ENCODE assay signal across 1 cellular context in genomic region chr16:14658063-14658462, GRCh38.
TF ChIP-seq lines count a peak whose summit lies in the region.

No MANE protein-coding gene starts in this region.

TF ChIP-seq in HepG2, 621 proteins besides CTCF, POLR2A, EP300 and RAD21:
- TF ChIP-seq PREB (CRISPR knock-in tag; IDR thresholded peaks at IDR 0.05) (no peak), SKI (IDR thresholded peaks at IDR 0.05; ENCODE audit: partially characterized antibody) (no peak), ZKSCAN1 (IDR thresholded peaks at IDR 0.05; ENCODE audit: low read length) (no peak)
